20 cellular contexts compared by ENCODE assay signal in the genomic region with DNA sequence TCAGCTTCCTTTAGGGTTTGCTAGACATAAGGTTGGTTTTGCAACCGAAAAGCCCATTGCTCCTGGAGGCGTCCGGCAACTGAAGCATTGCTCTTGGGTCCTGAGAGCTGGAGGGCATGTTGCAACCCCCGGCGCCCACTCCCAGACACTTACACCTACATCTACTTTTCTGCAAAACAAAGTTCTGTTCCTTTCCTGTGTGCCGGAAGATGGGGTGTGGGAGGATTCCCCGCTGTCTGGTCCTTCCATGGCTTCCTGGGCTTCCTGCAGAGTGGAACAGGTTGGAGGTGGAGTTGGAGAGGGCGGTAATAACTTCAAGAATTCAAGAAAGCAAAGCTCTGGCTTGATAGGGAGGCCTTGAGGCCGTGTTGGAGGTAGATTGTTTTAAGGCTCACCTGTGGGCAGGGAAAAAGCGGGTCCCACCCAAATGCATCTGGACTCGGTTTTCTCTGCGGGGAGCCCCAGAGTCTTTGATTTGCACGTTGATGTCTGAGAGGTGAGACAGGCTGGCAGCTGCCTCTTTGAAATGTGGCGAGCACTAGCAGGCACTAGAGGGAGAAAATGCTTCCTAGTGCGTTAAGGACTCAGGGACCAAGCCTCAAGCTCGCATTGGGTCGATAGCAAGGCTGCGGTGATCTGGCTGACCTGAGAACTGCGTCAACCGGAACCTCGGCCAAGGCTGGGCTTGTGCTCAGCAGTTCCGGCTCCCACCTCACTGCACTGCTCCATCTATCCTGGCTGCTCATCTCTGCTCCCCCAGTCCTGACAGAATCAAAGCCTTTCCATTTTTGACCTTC. TPM values are rescaled to one million over a fixed set of nuclear protein-coding genes. Genes with fewer than 3 reads are reported as not detected.
"Had no signal": no experiment of that assay in that cellular context is flagged by ENCODE, and none has a peak within 500 bp of the region (broad histone marks: within the 10 kb centered on the region; RNA-seq: fewer than 3 reads in every experiment).

No MANE protein-coding gene starts in this region.

- H3K27ac Mint-ChIP-seq: activated naive CD4-positive, alpha-beta T cell treated with anti-CD3 and anti-CD28 coated beads, Interleukin-2, amount 50 U/mL, for 72 hours; brain; immature natural killer cell; T-helper 2 cell treated with Interferon-gamma antibody and Interleukin-4, amounts not matched to agents 5 μg/mL and 100 μg/mL, for 36 hours; type B pancreatic cell had no signal

- H3K4me3 Mint-ChIP-seq: brain; immature natural killer cell; T-helper 2 cell treated with Interferon-gamma antibody and Interleukin-4, amounts not matched to agents 5 μg/mL and 100 μg/mL, for 36 hours; type B pancreatic cell had no signal

- H3K9me3 ChIP-seq: heart right ventricle, left ventricle myocardium inferior, thoracic aorta, vagina had no signal

- H3K27ac ChIP-seq: heart right ventricle, left ventricle myocardium inferior, spleen, thoracic aorta, vagina, WERI-Rb-1 had no signal

- H3K4me1 Mint-ChIP-seq: immature natural killer cell had no signal

- H3K9me3 Mint-ChIP-seq: activated naive CD4-positive, alpha-beta T cell treated with anti-CD3 and anti-CD28 coated beads, Interleukin-2, amount 50 U/mL, for 72 hours; T-helper 2 cell treated with Interferon-gamma antibody and Interleukin-4, amounts not matched to agents 5 μg/mL and 100 μg/mL, for 36 hours had no signal

- H3K27me3 ChIP-seq: vagina had no signal

- H3K36me3 ChIP-seq: heart right ventricle, left ventricle myocardium inferior, spleen, thoracic aorta, vagina, WERI-Rb-1 had no signal

- ATAC-seq: activated naive CD4-positive, alpha-beta T cell treated with anti-CD3 and anti-CD28 coated beads, Interleukin-2, amount 50 U/mL, for 72 hours; heart right ventricle had no signal

- H3K4me3 ChIP-seq: heart right ventricle, left ventricle myocardium inferior, spleen, thoracic aorta, vagina had no signal

- H3K4me1 ChIP-seq: spleen, vagina had no signal

- DNase-seq: activated CD4-positive, alpha-beta T cell treated with anti-CD3 and anti-CD28 coated beads for 1 hour; activated CD4-positive, alpha-beta T cell treated with anti-CD3 and anti-CD28 coated beads, Interleukin-2, amount 50 U/mL, for 1 hour; activated T-cell treated with anti-CD3 and anti-CD28 coated beads, Interleukin-2, amount 50 U/mL, for 1 hour; erythroblast; foreskin fibroblast; heart right ventricle; immature natural killer cell; left ventricle myocardium inferior; occipital lobe; posterior cingulate gyrus; spleen; stimulated activated CD4-positive, alpha-beta T cell treated with anti-CD3 and anti-CD28 coated beads, Interleukin-4, amount 100 ng/mL, for 1 hour; stimulated activated naive CD4-positive, alpha-beta T cell; WERI-Rb-1 had no signal

- H3K36me3 Mint-ChIP-seq: immature natural killer cell had no signal

RNA-seq across cellular contexts. Expression of gene NR2F2, which starts 39.5 kb away (rescaled TPM):
- total RNA-seq: activated naive CD4-positive, alpha-beta T cell treated with anti-CD3 and anti-CD28 coated beads, Interleukin-2, amount 50 U/mL, for 72 hours had no signal
